In genomic region chr12:111369496-111370220, GRCh38 we compare ENCODE assay signal across 8 cellular contexts. TPM values are rescaled to one million over a fixed set of nuclear protein-coding genes. Genes with fewer than 3 reads are reported as not detected.
DNase-seq lines count a peak whose midpoint lies in the region; ATAC-seq and TF ChIP-seq lines count a peak whose summit lies in the region.

No MANE protein-coding gene starts in this region.

- no peaks in the 10 kb centered on the region for H3K9me3 Mint-ChIP-seq in nephron

- peak overlapping the region; percentile 85 for H3K9ac ChIP-seq in BLaER1

- no peak for TF ChIP-seq CTCF in LNCaP clone FGC (IDR thresholded peaks at IDR 0.05; ENCODE audit: control insufficient read depth, extremely low read depth, insufficient read depth)
- no peak for TF ChIP-seq CTCF in nephron (IDR thresholded peaks at IDR 0.05; ENCODE audit: unreplicated experiment in 3 of 3)

- H4K20me1 ChIP-seq in BLaER1 = peaks cover 25% of the 10 kb centered on the region

- peaks cover 16% of the 10 kb centered on the region for H3K36me3 ChIP-seq in BLaER1

- H3K4me1 ChIP-seq in BLaER1 = peaks cover 34% of the 10 kb centered on the region

- H3K36me3 Mint-ChIP-seq in nephron (ENCODE audit: low read depth) = peaks cover 17% of the 10 kb centered on the region

- H3K4me3 Mint-ChIP-seq in nephron = peak overlapping the region; percentile 89 to 93 (median 90)

- H3K27ac Mint-ChIP-seq in nephron = no peak overlapping the region

- no peaks in the 10 kb centered on the region for H3K27me3 ChIP-seq in BLaER1

- peaks cover 11% of the 10 kb centered on the region for H3K4me1 Mint-ChIP-seq in nephron

- no peak overlapping the region for H3K27ac ChIP-seq in BLaER1

- peak overlapping the region; percentile 94 for H3K4me2 ChIP-seq in BLaER1

- no peak for ATAC-seq in HG02981 (IDR thresholded peaks at IDR 0.05; ENCODE audit: unreplicated experiment)
- no peak for ATAC-seq in GM18517 (IDR thresholded peaks at IDR 0.05; ENCODE audit: unreplicated experiment)
- ATAC-seq in GM21381 (IDR thresholded peaks at IDR 0.05; ENCODE audit: unreplicated experiment) = no peak

- DNase-seq in LNCaP clone FGC (ENCODE audit: low read depth) = no peak
- peak; percentile 22 for DNase-seq in dermis blood vessel endothelial cell
- no peak for DNase-seq in NCI-H1694 (lab: John Stamatoyannopoulos, UW)

- peaks cover 4% of the 10 kb centered on the region for H3K27me3 Mint-ChIP-seq in nephron (ENCODE audit: low read depth)

- H3K9me3 ChIP-seq in BLaER1 = peaks cover 8% of the 10 kb centered on the region; the same call in 1 of the 2 replicates

- H3K4me3 ChIP-seq in BLaER1 = peak overlapping the region; percentile 96
- H3K4me3 ChIP-seq in LNCaP clone FGC (ENCODE audit: low read depth, low read length) = peak overlapping the region; percentile 91

RNA-seq across cellular contexts. Expression of gene PHETA1, which starts 0.8 kb away (rescaled TPM):
- total RNA-seq in dermis blood vessel endothelial cell = 8.5 and 9.7 TPM in 2 replicates

RNA-seq across cellular contexts. Expression of gene SH2B3, which starts 36.1 kb away (rescaled TPM):
- 93.6 and 111 TPM in 2 replicates for total RNA-seq in dermis blood vessel endothelial cell
